In genomic region chr9:36572515-36573418, GRCh38 we compare ENCODE assay signal across 8 cellular contexts. TPM values are rescaled to one million over a fixed set of nuclear protein-coding genes. Genes with fewer than 3 reads are reported as not detected.
DNase-seq lines count a peak whose midpoint lies in the region; ATAC-seq and TF ChIP-seq lines count a peak whose summit lies in the region.

Gene MELK (plus strand): TSS chr9:36572895. CDS start chr9:36581682, 8,787 bp downstream.

- H3K27ac Mint-ChIP-seq in CD4-positive, alpha-beta memory T cell = peak within 1 kb of the TSS; percentile 77 to 90 (median 89)

- intact Hi-C loops in CD4-positive, alpha-beta memory T cell (cut with micrococcal nuclease) = loop anchor here (2.0 to 5.0 kb wide), 2 partner anchors 86 to 170 kb away; partner anchors contain the start of gene RNF38

- CTCF ChIA-PET in CD4-positive, alpha-beta memory T cell (lab: Charles Lee; ENCODE audit: partially characterized antibody) = no interaction called here

- peak within 1 kb of the TSS; percentile 76 to 95 for H3K4me3 ChIP-seq in CD4-positive, alpha-beta memory T cell (ENCODE audit: low read length in 2 of 2)
- peak within 1 kb of the TSS; percentile 66 for H3K4me3 ChIP-seq in epithelial cell of proximal tubule (ENCODE audit: low read depth, low read length)

- no peaks in the 10 kb centered on the region for H3K36me3 ChIP-seq in CD4-positive, alpha-beta memory T cell (ENCODE audit: insufficient read depth, low read length)

- no peaks in the 10 kb centered on the region for H3K9me3 ChIP-seq in CD4-positive, alpha-beta memory T cell (ENCODE audit: control insufficient read depth in 1 of 2, low read length in 2 of 2)

- no peaks in the 10 kb centered on the region for H3K27me3 ChIP-seq in CD4-positive, alpha-beta memory T cell (ENCODE audit: insufficient read depth, low read length)

- no peak for TF ChIP-seq CTCF in epithelial cell of proximal tubule (conservative IDR thresholded peaks at IDR 0.05; ENCODE audit: low read depth, low read length)

- peaks cover 20% of the 10 kb centered on the region for H3K4me1 ChIP-seq in CD4-positive, alpha-beta memory T cell (ENCODE audit: insufficient read depth, low read length)

- ATAC-seq in GM19438 (IDR thresholded peaks at IDR 0.05; ENCODE audit: low read depth, unreplicated experiment) = peak; percentile 66

- H3K27ac ChIP-seq in CD4-positive, alpha-beta memory T cell (ENCODE audit: low read depth, low read length) = peak within 1 kb of the TSS; percentile 70

- peak; percentile 76 to 86 (median 81) for DNase-seq in CD4-positive, alpha-beta memory T cell
- DNase-seq in HUDEP-2 (lab: John Stamatoyannopoulos, UW; ENCODE audit: unreplicated experiment in 76 of 76) (peak in 73 of 76 experiments; percentile 32 to 86 (median 71)), OCI-M2 (lab: John Stamatoyannopoulos, UW; ENCODE audit: unreplicated experiment) (peak; percentile 40), activated T-cell treated with anti-CD3 and anti-CD28 coated beads for 4 hours (peak; percentile 78), epithelial cell of proximal tubule (ENCODE audit: low read depth) (no peak), mucosa of gallbladder (ENCODE audit: low spot score) (peak; percentile 71)
- DNase-seq in stimulated activated CD8-positive, alpha-beta memory T cell treated with anti-CD3 and anti-CD28 coated beads, Interleukin-4, amount 100 ng/mL, for 1 hour (ENCODE audit: low read depth in 2 of 2, low spot score in 1 of 2) = peak; percentile 57 to 63

- H3K4me3 Mint-ChIP-seq in CD4-positive, alpha-beta memory T cell = peak within 1 kb of the TSS; percentile 90 to 95 (median 92)

- H3K9me3 Mint-ChIP-seq in CD4-positive, alpha-beta memory T cell = no peaks in the 10 kb centered on the region

- H3K36me3 Mint-ChIP-seq in CD4-positive, alpha-beta memory T cell = peaks cover 0 to 5% of the 10 kb centered on the region in 2 donors

- POLR2A ChIA-PET in CD4-positive, alpha-beta memory T cell (lab: Charles Lee; ENCODE audit: partially characterized antibody) = interaction anchor here (1.0 kb wide), 1 partner anchor 172 kb away, joined by 4 read pairs; no protein-coding TSS in a partner anchor

- no peaks in the 10 kb centered on the region for H3K27me3 Mint-ChIP-seq in CD4-positive, alpha-beta memory T cell

- peaks cover 15 to 32% (median 25%) of the 10 kb centered on the region in 4 donors for H3K4me1 Mint-ChIP-seq in CD4-positive, alpha-beta memory T cell

RNA-seq across cellular contexts. Expression of gene MELK, which starts in this region (rescaled TPM):
- total RNA-seq in CD4-positive, alpha-beta memory T cell = under 1 TPM; 0.19 to 0.38 TPM
- under 1 TPM in 1 of 2 donors, not detected in 1; 0.16 TPM for polyA plus RNA-seq in CD4-positive, alpha-beta memory T cell
- total RNA-seq in epithelial cell of proximal tubule = 64.5 and 87.8 TPM in 2 replicates
- 2.0 TPM for total RNA-seq in mucosa of gallbladder

Comparison
In these comparisons a context has a peak if more than half of its experiments do, and no peak if none do; other contexts are left out.
1. RNA of gene MELK (total RNA-seq): 64.5 to 87.8 TPM in epithelial cell of proximal tubule; 2.0 TPM in mucosa of gallbladder (single experiment) and 0.19 to 0.38 TPM in CD4-positive, alpha-beta memory T cell; every median in the first group is over 10 times any median in the second.
2. Peak in DNase-seq, H3K4me3 ChIP-seq and H3K27ac ChIP-seq in CD4-positive, alpha-beta memory T cell; RNA of the gene not detected or under 1 TPM.